In the genomic region with DNA sequence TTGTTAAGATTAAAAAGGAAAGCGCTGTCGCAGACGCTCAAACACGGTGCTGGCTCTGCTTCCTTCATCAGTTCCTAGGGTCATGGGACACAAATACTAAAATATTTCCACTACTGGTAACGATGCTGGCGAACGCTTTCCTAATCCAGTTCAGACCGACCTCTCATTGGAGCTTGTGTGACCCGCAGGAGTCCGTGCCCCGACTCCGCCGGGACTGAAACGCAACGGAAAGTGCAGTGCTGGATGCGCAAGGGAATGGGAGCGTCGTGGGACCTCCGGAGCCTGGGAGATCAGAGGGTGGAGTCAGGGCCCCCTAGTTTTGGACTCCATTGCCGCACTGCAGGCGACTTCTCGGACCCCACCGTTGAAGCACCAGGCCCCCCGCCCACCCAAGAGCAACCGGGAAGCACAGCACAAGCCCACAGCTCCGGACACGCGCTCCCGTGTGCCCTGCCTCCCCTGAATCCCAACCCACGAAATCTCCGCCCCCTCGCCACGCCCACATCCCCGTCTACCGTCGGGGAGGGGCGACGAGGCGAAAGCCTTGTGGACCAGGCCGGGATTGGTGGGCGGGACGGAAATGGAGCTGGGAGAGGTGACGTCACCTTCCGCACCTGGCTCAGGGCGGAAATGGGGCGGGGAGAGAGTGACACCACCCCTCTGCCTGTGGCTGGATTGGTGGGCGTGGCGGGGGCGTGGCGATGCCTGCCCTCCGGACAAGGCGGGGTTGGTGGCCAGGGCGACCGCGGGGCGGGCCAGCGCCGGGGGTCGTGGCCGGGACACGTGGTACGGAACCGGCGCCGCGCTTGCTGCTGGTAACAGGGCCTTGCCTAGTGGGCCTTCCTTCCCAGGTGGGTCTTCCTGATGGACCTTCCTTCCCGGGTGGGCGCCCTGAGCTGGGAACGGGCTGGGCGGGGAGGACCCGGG, we compare ENCODE assay signal across 8 cellular contexts. TPM values are rescaled to one million over a fixed set of nuclear protein-coding genes. Genes with fewer than 3 reads are reported as not detected.
DNase-seq lines count a peak whose midpoint lies in the region; ATAC-seq and TF ChIP-seq lines count a peak whose summit lies in the region.

CNDP2 (plus strand) TSS at position 783 of the 927 bp plus-strand sequence. CDS start 3,611 bp downstream, outside the sequence.

- TF ChIP-seq POLR2A in GM10847 (IDR thresholded peaks at IDR 0.05; ENCODE audit: extremely low read depth, insufficient read length), result peak; percentile 74

- peaks cover 32% of the 10 kb centered on the region for H3K79me2 ChIP-seq in SU-DHL-6 (ENCODE audit: insufficient read depth, low read length)

- WGBS in thymus, result under 1% methylated on average over 71 of the region's 71 CpGs

- peak within 1 kb of the TSS; percentile 99 for H3K4me2 ChIP-seq in SU-DHL-6 (ENCODE audit: low read depth, low read length, poor library complexity, severe bottlenecking)

- H3K27me3 ChIP-seq in SU-DHL-6 (ENCODE audit: low read length) (no peaks in the 10 kb centered on the region), thymus (ENCODE audit: control insufficient read depth, insufficient read depth) (no peaks in the 10 kb centered on the region)

- ATAC-seq in HG02678 (IDR thresholded peaks at IDR 0.05; ENCODE audit: unreplicated experiment), result peak; percentile 78
- peak; percentile 61 for ATAC-seq in activated naive CD8-positive, alpha-beta T cell treated with anti-CD3 and anti-CD28 coated beads, Interleukin-2, amount 10 ng/mL, durations not matched to agents 7 days and 5 days (ENCODE audit: low read depth)

- TF ChIP-seq CTCF in SU-DHL-6 (IDR thresholded peaks at IDR 0.05; ENCODE audit: insufficient read depth, low read length, poor library complexity, severe bottlenecking) (no peak), glutamatergic neuron (IDR thresholded peaks at IDR 0.05; ENCODE audit: partially characterized antibody, unreplicated experiment) (no peak), osteocyte (IDR thresholded peaks at IDR 0.05) (no peak)

- peaks cover 35% of the 10 kb centered on the region for H3K4me1 Mint-ChIP-seq in activated naive CD8-positive, alpha-beta T cell treated with anti-CD3 and anti-CD28 coated beads, Interleukin-2, amount 10 ng/mL, durations not matched to agents 7 days and 5 days
- H3K4me1 Mint-ChIP-seq in glutamatergic neuron (ENCODE audit: low read depth, unreplicated experiment) (peaks cover 11% of the 10 kb centered on the region), osteocyte (ENCODE audit: unreplicated experiment) (peaks cover 28% of the 10 kb centered on the region)

- H3K4me1 ChIP-seq in thymus (ENCODE audit: control insufficient read depth, insufficient read depth, low read length), result peaks cover 19% of the 10 kb centered on the region

- peaks cover 7% of the 10 kb centered on the region for H3K36me3 Mint-ChIP-seq in activated naive CD8-positive, alpha-beta T cell treated with anti-CD3 and anti-CD28 coated beads, Interleukin-2, amount 10 ng/mL, durations not matched to agents 7 days and 5 days
- H3K36me3 Mint-ChIP-seq in glutamatergic neuron (ENCODE audit: unreplicated experiment) (no peaks in the 10 kb centered on the region), osteocyte (ENCODE audit: unreplicated experiment) (peaks cover 5% of the 10 kb centered on the region)

- H3K4me3 Mint-ChIP-seq in activated naive CD8-positive, alpha-beta T cell treated with anti-CD3 and anti-CD28 coated beads, Interleukin-2, amount 10 ng/mL, durations not matched to agents 7 days and 5 days, result peak within 1 kb of the TSS; percentile 94
- peak within 1 kb of the TSS; percentile 98 for H3K4me3 Mint-ChIP-seq in glutamatergic neuron (ENCODE audit: unreplicated experiment)
- H3K4me3 Mint-ChIP-seq in osteocyte (ENCODE audit: unreplicated experiment), result peak within 1 kb of the TSS; percentile 97

- H3K9me2 ChIP-seq in SU-DHL-6 (replicated peaks; ENCODE audit: insufficient read depth, low read length), result no peaks in the 10 kb centered on the region

- peaks cover 38% of the 10 kb centered on the region for H3F3A ChIP-seq in SU-DHL-6 (ENCODE audit: insufficient read depth)

- H3K27ac Mint-ChIP-seq in activated naive CD8-positive, alpha-beta T cell treated with anti-CD3 and anti-CD28 coated beads, Interleukin-2, amount 10 ng/mL, durations not matched to agents 7 days and 5 days, result peak within 1 kb of the TSS; percentile 95
- H3K27ac Mint-ChIP-seq in glutamatergic neuron (ENCODE audit: unreplicated experiment) (peak within 1 kb of the TSS; percentile 83), osteocyte (ENCODE audit: unreplicated experiment) (peak within 1 kb of the TSS; percentile 93)

- DNase-seq in NCI-H128 (lab: John Stamatoyannopoulos, UW; ENCODE audit: unreplicated experiment) (peak; percentile 99), glutamatergic neuron (peak; percentile 100), osteocyte (ENCODE audit: extremely low spot score, unreplicated experiment) (peak; percentile 100)
- DNase-seq in activated naive CD8-positive, alpha-beta T cell treated with anti-CD3 and anti-CD28 coated beads, Interleukin-2, amount 10 ng/mL, durations not matched to agents 7 days and 5 days, result peak; percentile 100

- peaks cover 2% of the 10 kb centered on the region for H3K27me3 Mint-ChIP-seq in activated naive CD8-positive, alpha-beta T cell treated with anti-CD3 and anti-CD28 coated beads, Interleukin-2, amount 10 ng/mL, durations not matched to agents 7 days and 5 days
- peaks cover 3% of the 10 kb centered on the region for H3K27me3 Mint-ChIP-seq in glutamatergic neuron (ENCODE audit: unreplicated experiment)
- peaks cover 17% of the 10 kb centered on the region for H3K27me3 Mint-ChIP-seq in osteocyte (ENCODE audit: unreplicated experiment)

- no peaks in the 10 kb centered on the region for H3K9me3 Mint-ChIP-seq in activated naive CD8-positive, alpha-beta T cell treated with anti-CD3 and anti-CD28 coated beads, Interleukin-2, amount 10 ng/mL, durations not matched to agents 7 days and 5 days
- H3K9me3 Mint-ChIP-seq in glutamatergic neuron (ENCODE audit: unreplicated experiment), result peaks cover 5% of the 10 kb centered on the region
- H3K9me3 Mint-ChIP-seq in osteocyte (ENCODE audit: unreplicated experiment), result no peaks in the 10 kb centered on the region

- H3K4me3 ChIP-seq in SU-DHL-6 (ENCODE audit: insufficient read depth, low read length, poor library complexity, severe bottlenecking) (peak within 1 kb of the TSS; percentile 91), thymus (ENCODE audit: low read length) (peak within 1 kb of the TSS; percentile 77)

- H2AFZ ChIP-seq in SU-DHL-6 (ENCODE audit: low read depth, low read length, severe bottlenecking), result peak within 1 kb of the TSS; percentile 92

- H3K27ac ChIP-seq in SU-DHL-6 (ENCODE audit: low read depth, low read length), result peak within 1 kb of the TSS; percentile 39
- H3K27ac ChIP-seq in thymus (ENCODE audit: low read depth), result peak within 1 kb of the TSS; percentile 89

- H3K36me3 ChIP-seq in SU-DHL-6 (ENCODE audit: low read length) (no peaks in the 10 kb centered on the region), thymus (ENCODE audit: control insufficient read depth, insufficient read depth) (no peaks in the 10 kb centered on the region)

- POLR2A ChIA-PET in activated naive CD8-positive, alpha-beta T cell treated with anti-CD3 and anti-CD28 coated beads, Interleukin-2, amount 10 ng/mL, durations not matched to agents 7 days and 5 days (lab: Charles Lee), result interaction anchor here (0.6 to 2.1 kb wide), 9 partner anchors 12 to 413 kb away, joined by 3 to 9 read pairs (median 4); partner anchors contain the start of gene ZNF407

- H4K20me1 ChIP-seq in SU-DHL-6 (ENCODE audit: low read depth, low read length), result no peaks in the 10 kb centered on the region

- H3K9ac ChIP-seq in SU-DHL-6 (ENCODE audit: low read length), result peak within 1 kb of the TSS; percentile 85

- H3K9me3 ChIP-seq in SU-DHL-6 (ENCODE audit: insufficient read depth, low read length) (no peaks in the 10 kb centered on the region), thymus (ENCODE audit: control insufficient read depth) (peaks cover 1% of the 10 kb centered on the region)

RNA-seq across cellular contexts. Expression of gene CNDP2, which starts in this region (rescaled TPM):
- total RNA-seq in activated naive CD8-positive, alpha-beta T cell treated with anti-CD3 and anti-CD28 coated beads, Interleukin-2, amount 10 ng/mL, durations not matched to agents 7 days and 5 days, result 100 to 1,000 TPM; 147 to 148 TPM
- 123 TPM for total RNA-seq in glutamatergic neuron (ENCODE audit: unreplicated experiment)
- 75.2 and 78.8 TPM in 2 replicates for total RNA-seq in osteocyte
- polyA plus RNA-seq in thymus, result 129 TPM

Comparison
In these comparisons a context has a peak if more than half of its experiments do, and no peak if none do; other contexts are left out.
1. Peak in every context shown above with its lines: DNase-seq, ATAC-seq, H3K4me3 ChIP-seq and H3K27ac ChIP-seq.